In the genomic region with DNA sequence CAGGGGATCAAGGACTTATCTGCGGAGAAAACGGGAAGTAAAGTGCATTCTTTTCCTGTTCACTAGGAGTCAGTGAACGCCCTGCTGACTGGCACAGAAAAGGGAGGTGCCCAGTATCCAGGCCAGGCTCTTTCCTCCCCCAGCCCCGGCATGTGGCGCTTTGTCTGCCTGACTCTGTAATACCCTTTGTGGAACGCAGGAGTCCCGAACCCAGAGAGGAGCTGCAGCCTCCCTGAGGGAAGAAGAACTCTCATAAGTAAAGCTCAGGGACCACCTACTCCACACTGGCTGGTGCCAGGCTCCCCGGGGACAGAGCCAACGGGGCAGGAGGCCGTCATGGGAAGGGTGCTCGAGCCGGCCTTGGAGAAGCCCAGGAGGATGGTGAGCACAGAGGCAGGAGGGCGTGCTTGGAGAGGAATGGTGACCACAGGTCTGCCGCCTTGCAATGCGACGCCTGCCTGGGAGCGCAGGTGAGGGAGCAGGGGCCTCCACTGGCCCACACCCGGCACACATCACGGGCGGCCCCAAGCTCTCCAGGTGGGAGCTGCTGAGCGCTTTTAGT, we compare ENCODE assay signal across 13 cellular contexts. TPM values are rescaled to one million over a fixed set of nuclear protein-coding genes. Genes with fewer than 3 reads are reported as not detected.
DNase-seq lines count a peak whose midpoint lies in the region; ATAC-seq, FAIRE-seq and TF ChIP-seq lines count a peak whose summit lies in the region.
"Had no signal": no experiment of that assay in that cellular context is flagged by ENCODE, and none has a peak within 500 bp of the region (broad histone marks: within the 10 kb centered on the region; RNA-seq: fewer than 3 reads in every experiment).

No MANE protein-coding gene starts in this region.

- CTCF ChIA-PET in H1 (lab: Charles Lee; ENCODE audit: partially characterized antibody) = interaction anchor here (1.1 to 3.4 kb wide), 4 partner anchors 15 to 85 kb away, joined by 3 to 16 read pairs (median 6); no protein-coding TSS in a partner anchor

- H2AK5ac ChIP-seq in H1 (ENCODE audit: low read depth, low read length) = 0 out of 2 replicates have a peak overlapping the region, but pooled peaks have one; percentile 24
- no peak overlapping the region for H2AK5ac ChIP-seq in mesendoderm (ENCODE audit: low read length)

- 87% methylated on average over 21 of the region's 21 CpGs; no CpG with 5 or more reads in 1 of the 2 experiments for WGBS in H1 (ENCODE audit: extremely low coverage in 1 of 2, insufficient coverage in 1 of 2, insufficient read length in 1 of 2, insufficient replicate concordance in 2 of 2, low coverage in 1 of 2, low lambda C conversion rate in 2 of 2, missing lambda C conversion rate in 1 of 2), 2 experiments
- no CpG with 5 or more reads among the region's 21 CpGs for WGBS in mesendoderm (ENCODE audit: extremely low coverage, insufficient coverage, low lambda C conversion rate)

- H3K79me1 ChIP-seq in H1 (ENCODE audit: low read depth, low read length) (peaks cover 19% of the 10 kb centered on the region), mesendoderm (ENCODE audit: low read length) (peaks cover 15% of the 10 kb centered on the region)

- H3K4me1 ChIP-seq in H1 (replicated peaks in 1 of 4; ENCODE audit: control insufficient read depth in 3 of 4, insufficient read depth in 4 of 4, low read length in 3 of 4) = peaks cover 14 to 53% (median 44%) of the 10 kb centered on the region in 4 experiments
- peaks cover 7% of the 10 kb centered on the region for H3K4me1 ChIP-seq in mesendoderm (ENCODE audit: control insufficient read depth, low read depth, low read length)

- H2BK20ac ChIP-seq in H1 (ENCODE audit: low read length) = 0 out of 2 replicates have a peak overlapping the region, but pooled peaks have one; percentile 15

- TF ChIP-seq EP300 in H1 (IDR thresholded peaks at IDR 0.05; ENCODE audit: borderline replicate concordance in 1 of 2, low read depth in 2 of 2, low read length in 2 of 2) = no peak

- TF ChIP-seq RAD21 in H1 (IDR thresholded peaks at IDR 0.05 in 1 of 2, conservative IDR thresholded peaks at IDR 0.05 in 1 of 2; ENCODE audit: low read depth in 2 of 2, low read length in 2 of 2) = peak in 1 of 2 experiments; percentile 4; a peak in 1 of 4 replicates

- H2BK15ac ChIP-seq in H1 (ENCODE audit: low read length) (peak overlapping the region; percentile 40; the same call in 1 of the 2 replicates), mesendoderm (replicated peaks; ENCODE audit: low read depth) (no peak overlapping the region)

- TF ChIP-seq CTCF in AG10803 (conservative IDR thresholded peaks at IDR 0.05; ENCODE audit: low read length) (no peak), NB4 (IDR thresholded peaks at IDR 0.05; ENCODE audit: low read depth, low read length) (no peak), H1 (IDR thresholded peaks at IDR 0.05; ENCODE audit: control extremely low read depth in 1 of 3, insufficient read depth in 1 of 3, low read depth in 1 of 3, low read length in 3 of 3) (no peak)

- no peak overlapping the region for H3K27ac ChIP-seq in H1 (ENCODE audit: low read depth, low read length)
- no peak overlapping the region for H3K27ac ChIP-seq in mesendoderm (ENCODE audit: low read depth, low read length)
- H3K27ac ChIP-seq: uterus had no signal

- H3K4me3 ChIP-seq in AG10803 (ENCODE audit: low read length) (no peak overlapping the region), NB4 (ENCODE audit: low read depth, low read length) (no peak overlapping the region), H1 (ENCODE audit: extremely low read depth in 1 of 4, insufficient read depth in 2 of 4, low read depth in 3 of 4, low read length in 4 of 4) (no peak overlapping the region), mesendoderm (ENCODE audit: low read length) (no peak overlapping the region)
- H3K4me3 ChIP-seq: uterus had no signal

- H4K5ac ChIP-seq in H1 (ENCODE audit: insufficient read length, low read depth, low read length) (no peak overlapping the region), mesendoderm (ENCODE audit: low read length) (no peak overlapping the region)

- H3K9ac ChIP-seq in H1 (replicated peaks in 1 of 4; ENCODE audit: extremely low read depth in 1 of 4, low read depth in 3 of 4, low read length in 3 of 4) (no peak overlapping the region), mesendoderm (ENCODE audit: low read length) (no peak overlapping the region)

- H3K27me3 ChIP-seq in H1 (replicated peaks in 1 of 4; ENCODE audit: control insufficient read depth in 3 of 4, extremely low read depth in 1 of 4, insufficient read depth in 3 of 4, low read length in 3 of 4) = no peaks in the 10 kb centered on the region
- H3K27me3 ChIP-seq in mesendoderm (ENCODE audit: insufficient read depth, low read length, poor library complexity) = no peaks in the 10 kb centered on the region
- H3K27me3 ChIP-seq: uterus had no signal

- H3K4ac ChIP-seq in H1 (replicated peaks; ENCODE audit: insufficient read length, low read depth, low read length) (no peak overlapping the region), mesendoderm (ENCODE audit: low read depth, low read length) (no peak overlapping the region)

- DNase-seq in AG10803 (ENCODE audit: low read depth) = peak; percentile 29
- peak; percentile 44 for DNase-seq in NB4 (ENCODE audit: low read depth)
- no peak for DNase-seq in H1 (ENCODE audit: low read depth in 1 of 2, low spot score in 2 of 2)
- DNase-seq in mesendoderm = peak; percentile 26
- no peak for DNase-seq in DMS 273 treated with DMSO at 0.1 percent for 48 hours (lab: John Stamatoyannopoulos, UW)
- no peak for DNase-seq in NCI-H1105 treated with DMSO at 0.1 percent for 48 hours (lab: John Stamatoyannopoulos, UW)
- no peak for DNase-seq in HCEC 1CT
- DNase-seq: AML-193, hypothalamus, NCI-H526, occipital lobe, uterus had no signal

- no peak overlapping the region for H3K14ac ChIP-seq in H1 (ENCODE audit: insufficient read length)

- no peak overlapping the region for H2BK120ac ChIP-seq in H1 (replicated peaks; ENCODE audit: low read depth, low read length)
- no peak overlapping the region for H2BK120ac ChIP-seq in mesendoderm (ENCODE audit: low read depth, low read length)

- H3K23ac ChIP-seq in H1 (ENCODE audit: insufficient read length) = no peak overlapping the region
- H3K23ac ChIP-seq in mesendoderm (ENCODE audit: low read length) = no peak overlapping the region

- ATAC-seq in HG03342 (IDR thresholded peaks at IDR 0.05; ENCODE audit: unreplicated experiment) = no peak

- H3K4me2 ChIP-seq in H1 (ENCODE audit: insufficient read depth in 1 of 2, low read depth in 2 of 2, low read length in 2 of 2) (0 out of 4 replicates have a peak overlapping the region, but pooled peaks of 1 of the 2 experiments have one; percentile 26), mesendoderm (ENCODE audit: low read length) (no peak overlapping the region)

- H4K91ac ChIP-seq in H1 (replicated peaks; ENCODE audit: insufficient read length, low read length) = peak overlapping the region; percentile 42

- H3K79me2 ChIP-seq in H1 (ENCODE audit: control insufficient read depth in 1 of 2, insufficient read depth in 2 of 2, low read length in 2 of 2) (peaks cover 0 to 74% of the 10 kb centered on the region in 2 experiments; a peak in 2 of 4 replicates), mesendoderm (ENCODE audit: control insufficient read depth, insufficient read depth, low read length) (peaks cover 10% of the 10 kb centered on the region)

- H4K8ac ChIP-seq in H1 (ENCODE audit: extremely low read depth, insufficient read depth, low read length) (no peak overlapping the region), mesendoderm (ENCODE audit: low read depth, low read length) (no peak overlapping the region)

- H2AFZ ChIP-seq in H1 (ENCODE audit: low read length) = no peak overlapping the region

- POLR2A ChIA-PET in H1 (lab: Charles Lee; ENCODE audit: partially characterized antibody) = interaction anchor here (1.0 kb wide), 1 partner anchor 9 kb away, joined by 3 read pairs; no protein-coding TSS in a partner anchor

- peak overlapping the region; percentile 60 for H3K18ac ChIP-seq in H1 (ENCODE audit: extremely low read depth, low read length)
- H3K18ac ChIP-seq in mesendoderm (ENCODE audit: low read length) = no peak overlapping the region

- H3K56ac ChIP-seq in H1 (replicated peaks; ENCODE audit: insufficient read length, low read depth, low read length) = no peak overlapping the region
- H3K56ac ChIP-seq in mesendoderm (ENCODE audit: low read length) = no peak overlapping the region

- peaks cover 3% of the 10 kb centered on the region; the same call in 1 of the 2 replicates for H3K23me2 ChIP-seq in H1 (ENCODE audit: low read depth, low read length)

- TF ChIP-seq POLR2A in NB4 (IDR thresholded peaks at IDR 0.05; ENCODE audit: extremely low read depth, insufficient read length) (no peak), H1 (IDR thresholded peaks at IDR 0.05; ENCODE audit: control extremely low read depth in 1 of 2, low read depth in 2 of 2, low read length in 2 of 2) (no peak)

- peaks cover 0 to 6% of the 10 kb centered on the region in 2 experiments for H4K20me1 ChIP-seq in H1 (replicated peaks in 1 of 2; ENCODE audit: control insufficient read depth in 1 of 2, insufficient read depth in 2 of 2, low read length in 2 of 2)

- H3K36me3 ChIP-seq in H1 (ENCODE audit: control insufficient read depth in 2 of 4, insufficient read depth in 4 of 4, low read length in 3 of 4) = no peaks in the 10 kb centered on the region
- H3K36me3 ChIP-seq in mesendoderm (ENCODE audit: control insufficient read depth, insufficient read depth, low read length) = no peaks in the 10 kb centered on the region
- H3K36me3 ChIP-seq: uterus had no signal

- H2BK5ac ChIP-seq in H1 (ENCODE audit: low read depth, low read length) (peak overlapping the region; percentile 52; the same call in 1 of the 2 replicates), mesendoderm (ENCODE audit: low read length) (no peak overlapping the region)

- FAIRE-seq in H1 (lab: Jason Lieb, UNC) = no peak

- H3K9me3 ChIP-seq in H1 (ENCODE audit: insufficient read depth in 2 of 2, low read depth in 1 of 2, low read length in 1 of 2) = no peaks in the 10 kb centered on the region
- H3K9me3 ChIP-seq: uterus had no signal

- H2BK12ac ChIP-seq in H1 (ENCODE audit: low read depth, low read length) = peak overlapping the region; percentile 60; the same call in 1 of the 2 replicates

TF ChIP-seq in H1, 55 proteins besides CTCF, POLR2A, EP300 and RAD21 (continues in another document):
- TF ChIP-seq TAF1 (IDR thresholded peaks at IDR 0.05; ENCODE audit: low read depth, low read length) = no peak
- TF ChIP-seq RNF2 (IDR thresholded peaks at IDR 0.05; ENCODE audit: borderline replicate concordance, low read depth, low read length, missing control alignments, poor library complexity, severe bottlenecking) = no peak

RNA-seq across cellular contexts. Expression of a gene that starts 31.5 kb away (rescaled TPM):
- 34.6 and 37.6 TPM in 2 replicates for total RNA-seq in H1 (2021; fragmentation: NEBNext Ultra II Directional; extraction: Animal tissue kit (Norgen Biotek cat#: 25700))
- polyA plus RNA-seq in H1 (2011; rRNA removed) = 13.6 and 17.6 TPM in 2 replicates
- polyA plus RNA-seq in H1 (2011; cell fraction: cytosol; rRNA removed) = 20.6 TPM
- polyA plus RNA-seq in H1 (2011; cell fraction: nucleus; rRNA removed) = 40.6 TPM
- 20.5 to 32.6 TPM (median 30.1 TPM) in 4 replicates for polyA plus RNA-seq in H1 (2012, experiment 1 of 2)
- 11.5 TPM for polyA plus RNA-seq in H1 (2012, experiment 2 of 2)
- polyA plus RNA-seq in H1 (2013, experiment 1 of 2) = 15.7 TPM
- polyA plus RNA-seq in H1 (2013, experiment 2 of 2) = 15.9 TPM
- polyA minus RNA-seq in H1 (2011; rRNA and poly(A)+ RNA removed) = 28.1 and 28.9 TPM in 2 replicates
- 19.7 TPM for polyA minus RNA-seq in H1 (2011; cell fraction: cytosol; rRNA and poly(A)+ RNA removed)
- 22.4 TPM for polyA minus RNA-seq in H1 (2011; cell fraction: nucleus; rRNA and poly(A)+ RNA removed)
- polyA plus RNA-seq in mesendoderm (2013, experiment 1 of 2) = 12.2 TPM
- 12.3 TPM for polyA plus RNA-seq in mesendoderm (2013, experiment 2 of 2)

Comparison
In these comparisons a context has a peak if more than half of its experiments do, and no peak if none do; other contexts are left out.
1. DNase-seq: peak in AG10803 (single experiment), NB4 (single experiment) and mesendoderm (single experiment); none in H1 (0 of 2), DMS 273 treated with DMSO at 0.1 percent for 48 hours (single experiment), NCI-H1105 treated with DMSO at 0.1 percent for 48 hours (single experiment) and HCEC 1CT (single experiment).